ENCODE assay signal across 1 cellular context in genomic region chr20:44388466-44389023, GRCh38.
TF ChIP-seq lines count a peak whose summit lies in the region.

No MANE protein-coding gene starts in this region.

TF ChIP-seq in HEK293, 187 proteins besides CTCF, POLR2A, EP300 and RAD21 (continued from another document):
- TF ChIP-seq ZNF280C (tag by site-specific recombination; IDR thresholded peaks at IDR 0.05) (no peak), ZNF302 (tag by site-specific recombination; IDR thresholded peaks at IDR 0.05; ENCODE audit: low read depth) (no peak), ZNF174 (tag by site-specific recombination; IDR thresholded peaks at IDR 0.05) (no peak), IKZF3 (tag by site-specific recombination; IDR thresholded peaks at IDR 0.05) (no peak), ZNF843 (tag by site-specific recombination; IDR thresholded peaks at IDR 0.05) (no peak), ZNF645 (tag by site-specific recombination; IDR thresholded peaks at IDR 0.05) (no peak), KLF9 (tag by site-specific recombination; IDR thresholded peaks at IDR 0.05; ENCODE audit: low read depth) (peak; percentile 43)
